24 cellular contexts compared by ENCODE assay signal in the genomic region with DNA sequence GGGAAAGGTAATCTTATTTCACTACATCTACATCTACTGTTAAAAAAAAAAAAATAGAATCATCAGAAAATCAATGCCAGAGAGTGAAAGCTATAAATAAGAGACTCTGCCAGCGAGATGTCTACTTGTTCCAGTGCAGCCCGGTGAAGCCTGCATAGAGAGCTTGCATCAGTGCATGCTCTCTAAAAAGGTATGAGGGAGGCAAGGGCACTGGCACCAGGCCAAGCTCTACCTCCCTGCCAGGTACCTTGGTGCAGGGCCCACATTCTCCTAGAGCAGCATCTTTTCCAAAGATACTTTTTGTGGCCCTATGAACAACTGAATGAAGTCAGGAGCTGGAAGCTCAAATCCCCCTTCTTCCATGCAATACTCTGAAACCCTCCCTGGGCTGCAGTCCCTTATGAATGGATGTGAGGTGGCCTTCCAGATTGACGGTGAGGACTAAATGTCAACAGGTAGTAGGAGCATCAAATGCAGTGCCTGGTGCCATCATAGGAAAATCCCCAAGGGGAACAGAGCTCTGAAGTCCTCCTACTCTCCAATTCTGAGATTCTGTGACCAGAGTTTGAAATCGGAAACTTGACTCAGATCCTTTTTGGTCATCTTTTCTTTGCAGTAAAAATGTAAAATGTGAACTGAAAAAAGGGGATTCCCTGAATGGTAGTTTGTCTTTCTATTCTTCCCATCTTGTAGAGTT.
"Had no signal": no experiment of that assay in that cellular context is flagged by ENCODE, and none has a peak within 500 bp of the region (broad histone marks: within the 10 kb centered on the region; RNA-seq: fewer than 3 reads in every experiment).

No MANE protein-coding gene starts in this region.

- H3K36me3 Mint-ChIP-seq: activated naive CD4-positive, alpha-beta T cell treated with anti-CD3 and anti-CD28 coated beads, Interleukin-2, amount 10 ng/mL, durations not matched to agents 7 days and 5 days; brain; memory B cell; stimulated activated naive B cell treated with anti-CD40 and anti-IgM and Interleukin-4, amounts not matched to agents 10 μg/mL and 1 μg/mL and 100 μg/mL, for 72 hours; type B pancreatic cell had no signal

- H3K9me3 Mint-ChIP-seq: activated naive CD4-positive, alpha-beta T cell treated with anti-CD3 and anti-CD28 coated beads, Interleukin-2, amount 10 ng/mL, durations not matched to agents 7 days and 5 days; T-helper 1 cell treated with Interleukin-12 subunit alpha and Interleukin-12 subunit beta and Interleukin-4 antibody, amounts not matched to agents 30 μg/mL and 1 μg/mL, for 36 hours had no signal

- H3K9me3 ChIP-seq: esophagus squamous epithelium, gastroesophageal sphincter, sigmoid colon had no signal

- H3K27me3 Mint-ChIP-seq: brain, memory B cell, type B pancreatic cell had no signal

- H3K4me3 ChIP-seq: coronary artery, esophagus squamous epithelium, gastroesophageal sphincter, sigmoid colon, smooth muscle cell had no signal

- H3K27me3 ChIP-seq: esophagus squamous epithelium, gastroesophageal sphincter, heart right ventricle, sigmoid colon had no signal

- H3K4me1 ChIP-seq: gastroesophageal sphincter had no signal

- DNase-seq: activated CD4-positive, alpha-beta memory T cell treated with anti-CD3 and anti-CD28 coated beads, Interleukin-2, amount 10 ng/mL, durations not matched to agents 7 days and 5 days; activated CD4-positive, alpha-beta T cell treated with anti-CD3 and anti-CD28 coated beads for 48 hours; activated CD4-positive, CD25-positive, alpha-beta regulatory T cell; activated effector memory CD4-positive, alpha-beta T cell treated with anti-CD3 and anti-CD28 coated beads, Interleukin-2, amount 50 U/mL, for 16 hours; activated naive CD4-positive, alpha-beta T cell treated with anti-CD3 and anti-CD28 coated beads, Interleukin-2, amount 10 ng/mL, durations not matched to agents 7 days and 5 days; activated T-cell treated with anti-CD3 and anti-CD28 coated beads, Interleukin-2, amount 50 U/mL, for 72 hours; esophagus squamous epithelium; heart right ventricle; left colon; occipital lobe; retina; sigmoid colon; stimulated activated CD4-positive, alpha-beta T cell treated with anti-CD3 and anti-CD28 coated beads, Interleukin-15, amount 100 ng/mL, for 24 hours; stimulated activated CD8-positive, alpha-beta memory T cell treated with anti-CD3 and anti-CD28 coated beads, Interleukin-4, amount 100 ng/mL, for 48 hours; stimulated activated naive B cell treated with anti-CD40 and anti-IgM and Interleukin-4, amounts not matched to agents 10 μg/mL and 1 μg/mL and 100 μg/mL, for 72 hours; T1000 had no signal

- H3K4me3 Mint-ChIP-seq: activated CD4-positive, alpha-beta memory T cell treated with anti-CD3 and anti-CD28 coated beads, Interleukin-2, amount 10 ng/mL, durations not matched to agents 7 days and 5 days; activated naive CD4-positive, alpha-beta T cell treated with anti-CD3 and anti-CD28 coated beads, Interleukin-2, amount 10 ng/mL, durations not matched to agents 7 days and 5 days; activated T-cell treated with anti-CD3 and anti-CD28 coated beads, Interleukin-2, amount 50 U/mL, for 72 hours; memory B cell; stimulated activated naive B cell treated with anti-CD40 and anti-IgM and Interleukin-4, amounts not matched to agents 10 μg/mL and 1 μg/mL and 100 μg/mL, for 72 hours; T-helper 1 cell treated with Interleukin-12 subunit alpha and Interleukin-12 subunit beta and Interleukin-4 antibody, amounts not matched to agents 30 μg/mL and 1 μg/mL, for 36 hours; type B pancreatic cell had no signal

- H3K36me3 ChIP-seq: esophagus squamous epithelium, gastroesophageal sphincter, heart right ventricle, sigmoid colon had no signal

- H3K4me1 Mint-ChIP-seq: activated CD4-positive, alpha-beta memory T cell treated with anti-CD3 and anti-CD28 coated beads, Interleukin-2, amount 10 ng/mL, durations not matched to agents 7 days and 5 days; activated naive CD4-positive, alpha-beta T cell treated with anti-CD3 and anti-CD28 coated beads, Interleukin-2, amount 10 ng/mL, durations not matched to agents 7 days and 5 days; memory B cell; stimulated activated naive B cell treated with anti-CD40 and anti-IgM and Interleukin-4, amounts not matched to agents 10 μg/mL and 1 μg/mL and 100 μg/mL, for 72 hours had no signal

- H3K4me2 ChIP-seq: smooth muscle cell had no signal

- ATAC-seq: gastroesophageal sphincter; heart right ventricle; left colon; stimulated activated naive B cell treated with anti-CD40 and anti-IgM and Interleukin-4, amounts not matched to agents 10 μg/mL and 1 μg/mL and 100 μg/mL, for 72 hours had no signal

- H3K27ac ChIP-seq: coronary artery, esophagus squamous epithelium, gastroesophageal sphincter had no signal

- FAIRE-seq: keratinocyte had no signal

- H3K27ac Mint-ChIP-seq: activated CD4-positive, alpha-beta memory T cell treated with anti-CD3 and anti-CD28 coated beads, Interleukin-2, amount 10 ng/mL, durations not matched to agents 7 days and 5 days; activated naive CD4-positive, alpha-beta T cell treated with anti-CD3 and anti-CD28 coated beads, Interleukin-2, amount 10 ng/mL, durations not matched to agents 7 days and 5 days; activated T-cell treated with anti-CD3 and anti-CD28 coated beads, Interleukin-2, amount 50 U/mL, for 72 hours; memory B cell; stimulated activated naive B cell treated with anti-CD40 and anti-IgM and Interleukin-4, amounts not matched to agents 10 μg/mL and 1 μg/mL and 100 μg/mL, for 72 hours; T-helper 1 cell treated with Interleukin-12 subunit alpha and Interleukin-12 subunit beta and Interleukin-4 antibody, amounts not matched to agents 30 μg/mL and 1 μg/mL, for 36 hours; type B pancreatic cell had no signal
